1 cellular context compared by ENCODE assay signal in the genomic region with DNA sequence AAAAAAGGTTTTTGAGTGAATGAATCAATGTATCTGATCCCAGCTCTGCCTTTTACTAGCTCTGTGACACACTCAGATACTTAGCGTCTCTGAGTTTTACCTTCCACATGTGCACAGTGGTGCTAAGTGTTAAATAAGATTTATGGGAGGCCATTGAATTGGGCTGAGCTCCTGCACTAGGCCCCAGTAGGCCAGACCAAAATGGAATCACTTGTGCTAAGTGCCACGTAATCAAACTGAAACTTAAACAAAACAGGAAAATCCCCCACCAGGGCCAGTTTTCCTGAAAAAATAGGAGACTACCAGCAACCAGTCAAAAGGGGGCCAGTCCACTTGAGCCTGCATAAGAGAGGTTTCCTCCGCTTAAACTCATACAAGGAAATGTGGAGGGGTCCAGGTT.
TF ChIP-seq lines count a peak whose summit lies in the region.

No MANE protein-coding gene starts in this region.

TF ChIP-seq in endothelial cell of umbilical vein, 7 proteins besides CTCF, POLR2A, EP300 and RAD21 (continued from another document):
- no peak for TF ChIP-seq JUN (IDR thresholded peaks at IDR 0.05; ENCODE audit: borderline replicate concordance, insufficient read depth, insufficient read length, low read depth)
- no peak for TF ChIP-seq EZH2 (IDR thresholded peaks at IDR 0.05; ENCODE audit: borderline replicate concordance, low read depth, low read length, severe bottlenecking)
- no peak for TF ChIP-seq MYC (IDR thresholded peaks at IDR 0.05; ENCODE audit: low read depth, low read length)
- no peak for TF ChIP-seq FOS (IDR thresholded peaks at IDR 0.05; ENCODE audit: borderline replicate concordance, insufficient read depth, low read length)
- no peak for TF ChIP-seq POLR2AphosphoS5 (IDR thresholded peaks at IDR 0.05; ENCODE audit: insufficient read depth, low read depth, low read length)
- TF ChIP-seq, protein P1, sequence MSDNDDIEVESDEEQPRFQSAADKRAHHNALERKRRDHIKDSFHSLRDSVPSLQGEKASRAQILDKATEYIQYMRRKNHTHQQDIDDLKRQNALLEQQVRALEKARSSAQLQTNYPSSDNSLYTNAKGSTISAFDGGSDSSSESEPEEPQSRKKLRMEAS (IDR thresholded peaks at IDR 0.05; ENCODE audit: insufficient read depth, insufficient read length) = no peak
